Comparison of ENCODE assay signal across 8 cellular contexts in the genomic region with DNA sequence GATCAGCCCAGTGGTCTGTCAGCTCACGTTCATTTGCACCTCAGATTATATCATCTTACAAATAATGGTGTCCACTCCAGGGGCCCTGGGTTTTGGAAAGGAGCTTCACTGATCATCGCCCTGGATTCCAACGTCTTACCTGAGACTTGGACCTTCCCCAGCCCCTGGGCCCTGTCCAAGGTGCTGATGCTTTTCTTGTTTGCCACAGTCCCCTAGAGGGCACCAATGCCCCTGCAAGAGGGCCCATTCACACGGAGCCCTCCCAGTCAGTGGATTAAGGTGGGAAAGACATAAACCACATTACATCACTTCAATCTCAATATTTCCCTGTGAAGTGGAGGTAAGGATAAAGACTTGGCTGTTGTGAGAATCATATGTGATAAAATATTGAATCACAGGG.
A peak's percentile ranks its signal among the peaks of the same experiment; 100 is the strongest.
DNase-seq lines count a peak whose midpoint lies in the region; ATAC-seq and TF ChIP-seq lines count a peak whose summit lies in the region.

No MANE protein-coding gene starts in this region.

- H3K4me3 ChIP-seq in HL-60 (replicated peaks; ENCODE audit: insufficient read depth, low read length) (no peak overlapping the region), WERI-Rb-1 (ENCODE audit: low read depth, low read length) (no peak overlapping the region), kidney epithelial cell (ENCODE audit: low read depth, low read length) (no peak overlapping the region)

- no peak overlapping the region for H3K27ac ChIP-seq in HL-60 (replicated peaks)
- no peak overlapping the region for H3K27ac ChIP-seq in WERI-Rb-1

- H3K36me3 ChIP-seq in WERI-Rb-1 (no peaks in the 10 kb centered on the region), kidney epithelial cell (ENCODE audit: control insufficient read depth, insufficient read depth, low read length) (no peaks in the 10 kb centered on the region)

- TF ChIP-seq CTCF in HL-60 (IDR thresholded peaks at IDR 0.05; ENCODE audit: insufficient read depth, low read length) (peak; percentile 22), WERI-Rb-1 (IDR thresholded peaks at IDR 0.05; ENCODE audit: low read depth, low read length) (peak; percentile 71), kidney epithelial cell (IDR thresholded peaks at IDR 0.05; ENCODE audit: insufficient read depth, low read length, poor library complexity, severe bottlenecking) (peak; percentile 77)

- no peaks in the 10 kb centered on the region for H3K9me3 ChIP-seq in WERI-Rb-1 (ENCODE audit: severe bottlenecking)

- H3K27me3 ChIP-seq in HL-60 (ENCODE audit: insufficient read depth, poor library complexity, severe bottlenecking), result no peaks in the 10 kb centered on the region
- no peaks in the 10 kb centered on the region for H3K27me3 ChIP-seq in WERI-Rb-1 (ENCODE audit: insufficient read depth, low read depth, severe bottlenecking)
- no peaks in the 10 kb centered on the region for H3K27me3 ChIP-seq in kidney epithelial cell (ENCODE audit: control insufficient read depth, insufficient read depth, low read length)

- DNase-seq in EH (ENCODE audit: low read depth) (peak; percentile 35), HL-60 (ENCODE audit: low read depth in 1 of 2, low spot score in 1 of 2) (peak; percentile 12 to 37), WERI-Rb-1 (peak; percentile 72), kidney epithelial cell (ENCODE audit: low read depth) (peak; percentile 5), occipital lobe (lab: John Stamatoyannopoulos, UW) (no peak), SIG-M5 treated with dmso at 0.1 percent for 504 hours (lab: John Stamatoyannopoulos, UW; ENCODE audit: unreplicated experiment) (no peak)
- DNase-seq in effector CD8-positive, alpha-beta T cell (lab: John Stamatoyannopoulos, UW), result no peak

- ATAC-seq in HG02623 (IDR thresholded peaks at IDR 0.05; ENCODE audit: unreplicated experiment), result no peak

Comparison
In these comparisons a context has a peak if more than half of its experiments do, and no peak if none do; other contexts are left out.
1. DNase-seq: peak in EH (single experiment), HL-60 (2 of 2), WERI-Rb-1 (single experiment) and kidney epithelial cell (single experiment); none in occipital lobe (single experiment), SIG-M5 treated with dmso at 0.1 percent for 504 hours (single experiment) and effector CD8-positive, alpha-beta T cell (single experiment).
2. CTCF ChIP-seq: peak in every context shown above with its lines; median percentile 77 in kidney epithelial cell; 71 in WERI-Rb-1; 22 in HL-60.